In genomic region chr17:73746314-73747073, GRCh38 we compare ENCODE assay signal across 17 cellular contexts.
DNase-seq lines count a peak whose midpoint lies in the region; TF ChIP-seq lines count a peak whose summit lies in the region.
"Had no signal": no experiment of that assay in that cellular context is flagged by ENCODE, and none has a peak within 500 bp of the region (broad histone marks: within the 10 kb centered on the region; RNA-seq: fewer than 3 reads in every experiment).

No MANE protein-coding gene starts in this region.

- no peaks in the 10 kb centered on the region for H4K20me1 ChIP-seq in BLaER1

- no peak for TF ChIP-seq POLR2A in breast epithelium (IDR thresholded peaks at IDR 0.05)

- H3K27me3 ChIP-seq in BLaER1: no peaks in the 10 kb centered on the region
- H3K27me3 ChIP-seq in breast epithelium: peaks cover 0 to 16% of the 10 kb centered on the region in 2 donors

- H3K4me3 ChIP-seq in BLaER1 (no peak overlapping the region), HEK293 (ENCODE audit: low read depth, low read length) (no peak overlapping the region), breast epithelium (no peak overlapping the region)
- H3K4me3 ChIP-seq: GM23248 had no signal

- POLR2A ChIA-PET in HEK293 (lab: Yijun Ruan, JAX): interaction anchor here (0.8 kb wide), 1 partner anchor 23 kb away, joined by 3 read pairs; no protein-coding TSS in a partner anchor

- H3K4me1 ChIP-seq in BLaER1 (peaks cover 39% of the 10 kb centered on the region), HEK293 (ENCODE audit: control insufficient read depth, insufficient read depth, low read length) (no peaks in the 10 kb centered on the region), breast epithelium (no peaks in the 10 kb centered on the region)

- TF ChIP-seq CTCF in HEK293 (tag by site-specific recombination; IDR thresholded peaks at IDR 0.05): no peak
- TF ChIP-seq CTCF in breast epithelium (IDR thresholded peaks at IDR 0.05): no peak

- peak overlapping the region; percentile 9 for H3K4me2 ChIP-seq in BLaER1

- intact Hi-C loops in breast epithelium (cut with DNase I; ENCODE audit: low total_unique reads): no loop called here

- H3K27ac ChIP-seq in BLaER1 (no peak overlapping the region), HEK293 (ENCODE audit: extremely low read depth, low read depth, low read length) (no peak overlapping the region), breast epithelium (no peak overlapping the region)
- H3K27ac ChIP-seq: GM23248 had no signal

- H3K9ac ChIP-seq in BLaER1: no peak overlapping the region
- H3K9ac ChIP-seq: GM23248 had no signal

- DNase-seq in NCI-H1417 (lab: John Stamatoyannopoulos, UW) (peak in 2 of 3 experiments; percentile 42 to 62), NCI-H1417 treated with DMSO at 0.1 percent for 48 hours (lab: John Stamatoyannopoulos, UW) (no peak), left kidney (ENCODE audit: low read depth, low spot score) (peak; percentile 34), breast epithelium (ENCODE audit: low spot score in 2 of 2) (no peak), RPMI8226 (no peak), kidney glomerular epithelial cell (lab: John Stamatoyannopoulos, UW) (no peak)
- DNase-seq: AML-193; GM23248; NCI-H1930; NCI-H2171; NCI-H446; NCI-H526; NK-92 treated with Interleukin-12 subunit alpha and Interleukin-12 subunit beta, amount 100 ng/mL, for 24 hours; SIG-M5; T-cell had no signal

- no peaks in the 10 kb centered on the region for H3K9me3 ChIP-seq in BLaER1
- H3K9me3 ChIP-seq in HEK293 (ENCODE audit: control insufficient read depth, insufficient read depth, low read depth, low read length): no peaks in the 10 kb centered on the region
- no peaks in the 10 kb centered on the region for H3K9me3 ChIP-seq in breast epithelium

- CTCF ChIA-PET in HEK293 (lab: Yijun Ruan, JAX): interaction anchor here (0.6 kb wide), 1 partner anchor 94 kb away, joined by 3 read pairs; no protein-coding TSS in a partner anchor

- no peaks in the 10 kb centered on the region for H3K36me3 ChIP-seq in BLaER1
- no peaks in the 10 kb centered on the region for H3K36me3 ChIP-seq in HEK293 (ENCODE audit: control insufficient read depth in 2 of 2, insufficient read depth in 1 of 2, low read length in 2 of 2)
- H3K36me3 ChIP-seq in breast epithelium: no peaks in the 10 kb centered on the region

TF ChIP-seq in HEK293, 187 proteins besides CTCF, POLR2A, EP300 and RAD21:
- TF ChIP-seq GLIS2 (tag by site-specific recombination; IDR thresholded peaks at IDR 0.05) (0 out of 2 replicates have a peak, but pooled peaks have one; percentile 19), ZNF639 (tag by site-specific recombination; IDR thresholded peaks at IDR 0.05) (no peak), AEBP2 (tag by site-specific recombination; IDR thresholded peaks at IDR 0.05; ENCODE audit: borderline replicate concordance) (no peak), ZNF280C (tag by site-specific recombination; IDR thresholded peaks at IDR 0.05) (no peak), SP2 (tag by site-specific recombination; IDR thresholded peaks at IDR 0.05) (no peak), ZIC2 (tag by site-specific recombination; IDR thresholded peaks at IDR 0.05) (peak; percentile 80), ZNF23 (tag by site-specific recombination; IDR thresholded peaks at IDR 0.05; ENCODE audit: borderline replicate concordance) (no peak), HOXA7 (CRISPR knock-in tag; IDR thresholded peaks at IDR 0.05; ENCODE audit: borderline replicate concordance) (no peak), GLIS1 (tag by site-specific recombination; IDR thresholded peaks at IDR 0.05) (peak; percentile 35), SCRT2 (tag by site-specific recombination; IDR thresholded peaks at IDR 0.05) (peak; percentile 53), ZNF629 (tag by site-specific recombination; IDR thresholded peaks at IDR 0.05) (no peak)

Comparison
In these comparisons a context has a peak if more than half of its experiments do, and no peak if none do; other contexts are left out.
1. DNase-seq: peak in NCI-H1417 (2 of 3) and left kidney (single experiment); none in NCI-H1417 treated with DMSO at 0.1 percent for 48 hours (single experiment), breast epithelium (0 of 2), RPMI8226 (single experiment) and kidney glomerular epithelial cell (single experiment).